24 cellular contexts compared by ENCODE assay signal in genomic region chr9:16676547-16676946, GRCh38.
DNase-seq lines count a peak whose midpoint lies in the region; ATAC-seq, FAIRE-seq and TF ChIP-seq lines count a peak whose summit lies in the region.
"Had no signal": no experiment of that assay in that cellular context is flagged by ENCODE, and none has a peak within 500 bp of the region (broad histone marks: within the 10 kb centered on the region; RNA-seq: fewer than 3 reads in every experiment).

No MANE protein-coding gene starts in this region.

- H3K4me1 ChIP-seq in HEK293 (ENCODE audit: control insufficient read depth, insufficient read depth, low read length) (peaks cover 10% of the 10 kb centered on the region; the same call in 1 of the 2 replicates), kidney (ENCODE audit: control insufficient read depth in 1 of 2, insufficient read depth in 1 of 2, low read depth in 1 of 2, low read length in 2 of 2) (peaks cover 2 to 6% of the 10 kb centered on the region in 2 donors)

- H3K36me3 ChIP-seq in HEK293 (ENCODE audit: control insufficient read depth in 2 of 2, insufficient read depth in 1 of 2, low read length in 2 of 2) (no peaks in the 10 kb centered on the region), kidney (ENCODE audit: control insufficient read depth in 1 of 2, insufficient read depth in 2 of 2, low read length in 2 of 2) (no peaks in the 10 kb centered on the region)
- H3K36me3 ChIP-seq: BLaER1 treated with 17β-estradiol and CSF1 and Interleukin-3, amounts not matched to agents 10 nM and 100 nM had no signal

- FAIRE-seq in kidney (lab: Jason Lieb, UNC) (peak; percentile 47), GM19239 (lab: Jason Lieb, UNC) (no peak)
- FAIRE-seq: A204.1, GM12878, GM12892, GM18507 had no signal

- CTCF ChIA-PET in HEK293 (lab: Yijun Ruan, JAX): no interaction called here

- no peak for TF ChIP-seq CTCF in HEK293 (tag by site-specific recombination; IDR thresholded peaks at IDR 0.05)
- no peak for TF ChIP-seq CTCF in choroid plexus epithelial cell (conservative IDR thresholded peaks at IDR 0.05; ENCODE audit: low read depth, low read length)
- TF ChIP-seq CTCF in kidney (IDR thresholded peaks at IDR 0.05; ENCODE audit: borderline replicate concordance, extremely low read depth, insufficient read depth): no peak

- no peak overlapping the region for H3K27ac ChIP-seq in HEK293 (ENCODE audit: extremely low read depth, low read depth, low read length)
- H3K27ac ChIP-seq in kidney (ENCODE audit: low read depth in 2 of 2, low read length in 2 of 2): no peak overlapping the region
- H3K27ac ChIP-seq: BLaER1 treated with 17β-estradiol and CSF1 and Interleukin-3, amounts not matched to agents 10 nM and 100 nM; C4-2B had no signal

- ATAC-seq in HG02938 (IDR thresholded peaks at IDR 0.05; ENCODE audit: unreplicated experiment): no peak
- ATAC-seq in stimulated activated naive CD8-positive, alpha-beta T cell treated with anti-CD3 and anti-CD28 coated beads, Interleukin-15, Interleukin-2, amounts not matched to agents 100 U/mL and 50 U/mL, for 24 hours: no peak
- ATAC-seq: GM12878 had no signal

- H3K9ac ChIP-seq in kidney (ENCODE audit: low read length in 2 of 2): no peak overlapping the region
- H3K9ac ChIP-seq: BLaER1 treated with 17β-estradiol and CSF1 and Interleukin-3, amounts not matched to agents 10 nM and 100 nM had no signal

- no peak overlapping the region for H3K4me3 ChIP-seq in HEK293 (ENCODE audit: low read depth, low read length)
- no peak overlapping the region for H3K4me3 ChIP-seq in choroid plexus epithelial cell (ENCODE audit: low read depth, low read length)
- H3K4me3 ChIP-seq in kidney (ENCODE audit: low read length in 2 of 2): no peak overlapping the region
- H3K4me3 ChIP-seq: BLaER1 treated with 17β-estradiol and CSF1 and Interleukin-3, amounts not matched to agents 10 nM and 100 nM; GM12878 had no signal

- intact Hi-C loops in kidney (cut with DNase I): no loop called here

- POLR2A ChIA-PET in HEK293 (lab: Yijun Ruan, JAX): no interaction called here

- peak; percentile 50 for DNase-seq in choroid plexus epithelial cell (ENCODE audit: low read depth)
- no peak for DNase-seq in kidney
- DNase-seq in stimulated activated naive CD8-positive, alpha-beta T cell treated with anti-CD3 and anti-CD28 coated beads, Interleukin-15, Interleukin-2, amounts not matched to agents 100 U/mL and 50 U/mL, for 24 hours: no peak
- no peak for DNase-seq in DMS153 (lab: John Stamatoyannopoulos, UW)
- DNase-seq in GM19239 (ENCODE audit: insufficient read length, low spot score): no peak
- DNase-seq: 8988T; AML-193; CD4-positive, alpha-beta memory T cell; CD4-positive, CD25-positive, alpha-beta regulatory T cell; CD8-positive, alpha-beta memory T cell; COR-L47; DMS53; DMS79; DND-41; EL; GDM1 had no signal

- H3K9me3 ChIP-seq in HEK293 (ENCODE audit: control insufficient read depth, insufficient read depth, low read depth, low read length): no peaks in the 10 kb centered on the region
- no peaks in the 10 kb centered on the region for H3K9me3 ChIP-seq in kidney (ENCODE audit: control insufficient read depth in 1 of 2, low read length in 2 of 2)
- H3K9me3 ChIP-seq: BLaER1 treated with 17β-estradiol and CSF1 and Interleukin-3, amounts not matched to agents 10 nM and 100 nM had no signal

TF ChIP-seq in HEK293, 187 proteins besides CTCF, POLR2A, EP300 and RAD21:
- peak; percentile 71 for TF ChIP-seq ZNF18 (tag by site-specific recombination; IDR thresholded peaks at IDR 0.05)
- TF ChIP-seq SETDB1 (IDR thresholded peaks at IDR 0.05; ENCODE audit: insufficient read length, low read length): no peak
